Comparison of ENCODE assay signal across 14 cellular contexts in the genomic region with DNA sequence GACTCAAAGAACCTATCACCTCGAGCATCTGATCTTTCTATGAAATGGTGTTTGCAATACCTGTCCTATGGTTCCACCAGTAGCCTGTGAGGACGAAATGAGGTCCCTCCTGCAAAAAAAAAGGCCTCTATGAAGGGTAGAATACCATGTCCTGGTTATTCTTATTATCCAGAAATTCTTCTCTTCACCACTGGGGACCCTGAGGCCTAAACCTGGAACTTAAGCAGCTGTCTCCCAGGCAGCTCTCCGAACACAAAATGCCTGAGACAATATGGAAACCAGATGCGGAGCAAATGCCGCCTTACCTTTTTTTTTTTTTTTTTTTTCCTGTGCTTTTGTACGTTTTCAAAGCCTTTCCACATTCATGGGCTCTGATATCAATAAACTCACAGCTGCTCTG.
DNase-seq lines count a peak whose midpoint lies in the region; ATAC-seq and TF ChIP-seq lines count a peak whose summit lies in the region.
"Had no signal": no experiment of that assay in that cellular context is flagged by ENCODE, and none has a peak within 500 bp of the region (broad histone marks: within the 10 kb centered on the region; RNA-seq: fewer than 3 reads in every experiment).

No MANE protein-coding gene starts in this region.

- H3K9ac ChIP-seq in mammary epithelial cell (ENCODE audit: insufficient read depth, low read length): no peak overlapping the region

- POLR2A ChIA-PET in MCF 10A (lab: Yijun Ruan, JAX): interaction anchor here (0.6 kb wide), 1 partner anchor 8 kb away, joined by 3 read pairs; no protein-coding TSS in a partner anchor

- BruUV-seq in mammary epithelial cell (replicated peaks; lab: Mats Ljungman, UMichigan) (no TSS peak), MCF 10A (replicated peaks; lab: Mats Ljungman, UMichigan) (no TSS peak)

- in situ Hi-C loops in mammary epithelial cell (cut with MboI; ENCODE audit: low sequenced_read_pairs in 2 of 2): no loop called here

- dilution Hi-C loops in mammary epithelial cell (cut with HindIII; ENCODE audit: low sequenced_read_pairs): no loop called here

- no peaks in the 10 kb centered on the region for H3K36me3 Mint-ChIP-seq in MCF 10A (ENCODE audit: insufficient read depth, unreplicated experiment)

- no peaks in the 10 kb centered on the region for H4K20me1 ChIP-seq in mammary epithelial cell (ENCODE audit: insufficient read depth, low read length)

- no peak for DNase-seq in mammary epithelial cell
- DNase-seq in MCF 10A (ENCODE audit: unreplicated experiment): no peak
- DNase-seq in fibroblast of the conjunctiva (ENCODE audit: low read depth): peak; percentile 27
- no peak for DNase-seq in sciatic nerve (ENCODE audit: low spot score)
- no peak for DNase-seq in superior temporal gyrus (ENCODE audit: extremely low spot score)
- no peak for DNase-seq in NCI-H1694 (lab: John Stamatoyannopoulos, UW)
- DNase-seq: activated CD8-positive, alpha-beta memory T cell treated with anti-CD3 and anti-CD28 coated beads for 24 hours; activated gamma-delta T cell; DMS53; NCI-H2029; NCI-H774; SHP77 had no signal

- no peaks in the 10 kb centered on the region for H3K4me1 ChIP-seq in mammary epithelial cell (ENCODE audit: insufficient read depth, low read length)

- no peaks in the 10 kb centered on the region for H3K79me2 ChIP-seq in mammary epithelial cell (ENCODE audit: insufficient read depth, low read length)

- no peak overlapping the region for H3K27ac Mint-ChIP-seq in MCF 10A (ENCODE audit: low read depth, unreplicated experiment)

- H3K4me1 Mint-ChIP-seq in MCF 10A (ENCODE audit: insufficient read depth, unreplicated experiment): no peaks in the 10 kb centered on the region

- WGBS in mammary epithelial cell (ENCODE audit: low coverage, missing lambda C conversion rate): 65% methylated on average over 4 of the region's 6 CpGs

- TF ChIP-seq CTCF in mammary epithelial cell (conservative IDR thresholded peaks at IDR 0.05 in 1 of 2, IDR thresholded peaks at IDR 0.05 in 1 of 2; ENCODE audit: extremely low read depth in 1 of 2, insufficient read depth in 1 of 2, low read depth in 1 of 2, low read length in 2 of 2) (peak; percentile 8 to 13), MCF 10A (IDR thresholded peaks at IDR 0.05; ENCODE audit: unreplicated experiment) (no peak)

- no peaks in the 10 kb centered on the region for H3K27me3 ChIP-seq in mammary epithelial cell (ENCODE audit: insufficient read depth, low read length)

- H3K9me3 ChIP-seq in mammary epithelial cell (replicated peaks; ENCODE audit: insufficient read depth, low read length): no peaks in the 10 kb centered on the region

- ATAC-seq in SK-N-SH treated with all-trans-retinoic acid at 6 μM for 48 hours (peak; percentile 88), sciatic nerve (peak; percentile 67), HG02610 (IDR thresholded peaks at IDR 0.05; ENCODE audit: unreplicated experiment) (no peak)

- no peak overlapping the region for H3K27ac ChIP-seq in mammary epithelial cell (ENCODE audit: insufficient read depth, low read depth, low read length)

- H3K4me3 ChIP-seq in mammary epithelial cell (replicated peaks in 1 of 3; ENCODE audit: insufficient read depth in 1 of 3, low read depth in 2 of 3, low read length in 3 of 3): no peak overlapping the region

- intact Hi-C loops in mammary epithelial cell (cut with micrococcal nuclease) (no loop called here), MCF 10A (cut with micrococcal nuclease) (no loop called here), sciatic nerve (cut with DNase I) (no loop called here)

- CTCF ChIA-PET in mammary epithelial cell (lab: Charles Lee; ENCODE audit: low non-redundant PET) (no interaction called here), MCF 10A (lab: Yijun Ruan, JAX) (interaction anchor here (0.6 to 1.1 kb wide), 6 partner anchors 15 to 132 kb away, joined by 3 to 5 read pairs (median 3); no protein-coding TSS in a partner anchor)

- H3K4me2 ChIP-seq in mammary epithelial cell (ENCODE audit: insufficient read depth, low read depth, low read length): no peak overlapping the region

- peaks cover 13% of the 10 kb centered on the region for H3K27me3 Mint-ChIP-seq in MCF 10A (ENCODE audit: insufficient read depth, unreplicated experiment)

- no peaks in the 10 kb centered on the region for H3K36me3 ChIP-seq in mammary epithelial cell (ENCODE audit: insufficient read depth, low read length)

- no peaks in the 10 kb centered on the region for H3K9me3 Mint-ChIP-seq in MCF 10A (ENCODE audit: unreplicated experiment)

- no peak overlapping the region for H2AFZ ChIP-seq in mammary epithelial cell (ENCODE audit: low read depth, low read length)

- H3K4me3 Mint-ChIP-seq in MCF 10A (ENCODE audit: unreplicated experiment): no peak overlapping the region

TF ChIP-seq in SK-N-SH treated with all-trans-retinoic acid at 6 μM for 48 hours, 23 proteins besides CTCF, POLR2A, EP300 and RAD21:
- TF ChIP-seq, protein P1, sequence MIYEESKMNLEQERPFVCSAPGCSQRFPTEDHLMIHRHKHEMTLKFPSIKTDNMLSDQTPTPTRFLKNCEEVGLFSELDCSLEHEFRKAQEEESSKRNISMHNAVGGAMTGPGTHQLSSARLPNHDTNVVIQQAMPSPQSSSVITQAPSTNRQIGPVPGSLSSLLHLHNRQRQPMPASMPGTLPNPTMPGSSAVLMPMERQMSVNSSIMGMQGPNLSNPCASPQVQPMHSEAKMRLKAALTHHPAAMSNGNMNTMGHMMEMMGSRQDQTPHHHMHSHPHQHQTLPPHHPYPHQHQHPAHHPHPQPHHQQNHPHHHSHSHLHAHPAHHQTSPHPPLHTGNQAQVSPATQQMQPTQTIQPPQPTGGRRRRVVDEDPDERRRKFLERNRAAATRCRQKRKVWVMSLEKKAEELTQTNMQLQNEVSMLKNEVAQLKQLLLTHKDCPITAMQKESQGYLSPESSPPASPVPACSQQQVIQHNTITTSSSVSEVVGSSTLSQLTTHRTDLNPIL (CRISPR knock-in tag; IDR thresholded peaks at IDR 0.05; ENCODE audit: low read depth): no peak
- TF ChIP-seq ZC3H10 (CRISPR knock-in tag; IDR thresholded peaks at IDR 0.05): no peak
- TF ChIP-seq, protein P2, sequence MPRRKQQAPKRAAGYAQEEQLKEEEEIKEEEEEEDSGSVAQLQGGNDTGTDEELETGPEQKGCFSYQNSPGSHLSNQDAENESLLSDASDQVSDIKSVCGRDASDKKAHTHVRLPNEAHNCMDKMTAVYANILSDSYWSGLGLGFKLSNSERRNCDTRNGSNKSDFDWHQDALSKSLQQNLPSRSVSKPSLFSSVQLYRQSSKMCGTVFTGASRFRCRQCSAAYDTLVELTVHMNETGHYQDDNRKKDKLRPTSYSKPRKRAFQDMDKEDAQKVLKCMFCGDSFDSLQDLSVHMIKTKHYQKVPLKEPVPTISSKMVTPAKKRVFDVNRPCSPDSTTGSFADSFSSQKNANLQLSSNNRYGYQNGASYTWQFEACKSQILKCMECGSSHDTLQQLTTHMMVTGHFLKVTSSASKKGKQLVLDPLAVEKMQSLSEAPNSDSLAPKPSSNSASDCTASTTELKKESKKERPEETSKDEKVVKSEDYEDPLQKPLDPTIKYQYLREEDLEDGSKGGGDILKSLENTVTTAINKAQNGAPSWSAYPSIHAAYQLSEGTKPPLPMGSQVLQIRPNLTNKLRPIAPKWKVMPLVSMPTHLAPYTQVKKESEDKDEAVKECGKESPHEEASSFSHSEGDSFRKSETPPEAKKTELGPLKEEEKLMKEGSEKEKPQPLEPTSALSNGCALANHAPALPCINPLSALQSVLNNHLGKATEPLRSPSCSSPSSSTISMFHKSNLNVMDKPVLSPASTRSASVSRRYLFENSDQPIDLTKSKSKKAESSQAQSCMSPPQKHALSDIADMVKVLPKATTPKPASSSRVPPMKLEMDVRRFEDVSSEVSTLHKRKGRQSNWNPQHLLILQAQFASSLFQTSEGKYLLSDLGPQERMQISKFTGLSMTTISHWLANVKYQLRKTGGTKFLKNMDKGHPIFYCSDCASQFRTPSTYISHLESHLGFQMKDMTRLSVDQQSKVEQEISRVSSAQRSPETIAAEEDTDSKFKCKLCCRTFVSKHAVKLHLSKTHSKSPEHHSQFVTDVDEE (CRISPR knock-in tag; IDR thresholded peaks at IDR 0.05): no peak
- TF ChIP-seq TCF4 (CRISPR knock-in tag; IDR thresholded peaks at IDR 0.05; ENCODE audit: borderline replicate concordance): peak; percentile 35; the same call in 1 of the 2 replicates
- TF ChIP-seq, protein P3, sequence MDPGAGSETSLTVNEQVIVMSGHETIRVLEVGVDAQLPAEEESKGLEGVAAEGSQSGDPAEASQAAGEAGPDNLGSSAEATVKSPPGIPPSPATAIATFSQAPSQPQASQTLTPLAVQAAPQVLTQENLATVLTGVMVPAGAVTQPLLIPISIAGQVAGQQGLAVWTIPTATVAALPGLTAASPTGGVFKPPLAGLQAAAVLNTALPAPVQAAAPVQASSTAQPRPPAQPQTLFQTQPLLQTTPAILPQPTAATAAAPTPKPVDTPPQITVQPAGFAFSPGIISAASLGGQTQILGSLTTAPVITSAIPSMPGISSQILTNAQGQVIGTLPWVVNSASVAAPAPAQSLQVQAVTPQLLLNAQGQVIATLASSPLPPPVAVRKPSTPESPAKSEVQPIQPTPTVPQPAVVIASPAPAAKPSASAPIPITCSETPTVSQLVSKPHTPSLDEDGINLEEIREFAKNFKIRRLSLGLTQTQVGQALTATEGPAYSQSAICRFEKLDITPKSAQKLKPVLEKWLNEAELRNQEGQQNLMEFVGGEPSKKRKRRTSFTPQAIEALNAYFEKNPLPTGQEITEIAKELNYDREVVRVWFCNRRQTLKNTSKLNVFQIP (CRISPR knock-in tag; IDR thresholded peaks at IDR 0.05; ENCODE audit: borderline replicate concordance, low read depth): no peak
- TF ChIP-seq, protein P4, sequence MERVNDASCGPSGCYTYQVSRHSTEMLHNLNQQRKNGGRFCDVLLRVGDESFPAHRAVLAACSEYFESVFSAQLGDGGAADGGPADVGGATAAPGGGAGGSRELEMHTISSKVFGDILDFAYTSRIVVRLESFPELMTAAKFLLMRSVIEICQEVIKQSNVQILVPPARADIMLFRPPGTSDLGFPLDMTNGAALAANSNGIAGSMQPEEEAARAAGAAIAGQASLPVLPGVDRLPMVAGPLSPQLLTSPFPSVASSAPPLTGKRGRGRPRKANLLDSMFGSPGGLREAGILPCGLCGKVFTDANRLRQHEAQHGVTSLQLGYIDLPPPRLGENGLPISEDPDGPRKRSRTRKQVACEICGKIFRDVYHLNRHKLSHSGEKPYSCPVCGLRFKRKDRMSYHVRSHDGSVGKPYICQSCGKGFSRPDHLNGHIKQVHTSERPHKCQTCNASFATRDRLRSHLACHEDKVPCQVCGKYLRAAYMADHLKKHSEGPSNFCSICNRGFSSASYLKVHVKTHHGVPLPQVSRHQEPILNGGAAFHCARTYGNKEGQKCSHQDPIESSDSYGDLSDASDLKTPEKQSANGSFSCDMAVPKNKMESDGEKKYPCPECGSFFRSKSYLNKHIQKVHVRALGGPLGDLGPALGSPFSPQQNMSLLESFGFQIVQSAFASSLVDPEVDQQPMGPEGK (CRISPR knock-in tag; IDR thresholded peaks at IDR 0.05; ENCODE audit: borderline replicate concordance): no peak
